In genomic region chr1:186985889-186986491, GRCh38 we compare ENCODE assay signal across 8 cellular contexts.
DNase-seq lines count a peak whose midpoint lies in the region; ATAC-seq, FAIRE-seq and TF ChIP-seq lines count a peak whose summit lies in the region.

No MANE protein-coding gene starts in this region.

- no peaks in the 10 kb centered on the region for H3K9me3 ChIP-seq in gastroesophageal sphincter

- FAIRE-seq in TTC549 (lab: Jason Lieb, UNC): peak; percentile 99

- H3K4me1 ChIP-seq in gastroesophageal sphincter: peaks cover 0 to 5% (median 0%) of the 10 kb centered on the region in 3 donors

- WGBS in gastroesophageal sphincter (ENCODE audit: low coverage in 1 of 2), 2 donors: 0 to 3% methylated on average over 1 to 2 of the region's 2 CpGs

- H3K27ac Mint-ChIP-seq in progenitor cell of endocrine pancreas: no peak overlapping the region

- H3K27me3 Mint-ChIP-seq in progenitor cell of endocrine pancreas: peaks cover 7% of the 10 kb centered on the region

- ATAC-seq in Right ventricle myocardium inferior: peak; percentile 45
- peak; percentile 66 for ATAC-seq in HG02610 (IDR thresholded peaks at IDR 0.05; ENCODE audit: unreplicated experiment)
- ATAC-seq in gastroesophageal sphincter: peak; percentile 56

- intact Hi-C loops in Right ventricle myocardium inferior (cut with DNase I): loop anchor here (2.0 to 5.0 kb wide), 2 partner anchors 379 to 504 kb away; no protein-coding TSS in a partner anchor
- intact Hi-C loops in cardiac septum (cut with DNase I): loop anchor here (5.0 kb wide), 3 partner anchors 379 to 584 kb away; no protein-coding TSS in a partner anchor
- intact Hi-C loops in posterior vena cava (cut with DNase I): loop anchor here (5.0 to 10.0 kb wide), 2 partner anchors 379 to 581 kb away; no protein-coding TSS in a partner anchor

- no peaks in the 10 kb centered on the region for H3K9me3 Mint-ChIP-seq in progenitor cell of endocrine pancreas (ENCODE audit: low read depth)

- no peak overlapping the region for H3K27ac ChIP-seq in gastroesophageal sphincter

- H3K27me3 ChIP-seq in gastroesophageal sphincter: no peaks in the 10 kb centered on the region

- no peak for TF ChIP-seq EP300 in gastroesophageal sphincter (IDR thresholded peaks at IDR 0.05)

- H3K36me3 ChIP-seq in gastroesophageal sphincter: no peaks in the 10 kb centered on the region

- DNase-seq in Right ventricle myocardium inferior (ENCODE audit: missing footprints) (no peak), cardiac septum (ENCODE audit: low spot score) (no peak), NCI-H1694 treated with DMSO at 0.1 percent for 48 hours (lab: John Stamatoyannopoulos, UW) (peak; percentile 61), progenitor cell of endocrine pancreas (ENCODE audit: low spot score, unreplicated experiment) (no peak), posterior vena cava (ENCODE audit: low spot score) (no peak)

- no peaks in the 10 kb centered on the region for H3K4me1 Mint-ChIP-seq in progenitor cell of endocrine pancreas (ENCODE audit: low read depth)

- TF ChIP-seq CTCF in gastroesophageal sphincter (IDR thresholded peaks at IDR 0.05) (peak; percentile 57 to 80 (median 76)), progenitor cell of endocrine pancreas (IDR thresholded peaks at IDR 0.05; ENCODE audit: unreplicated experiment) (peak; percentile 84)

- no peak for TF ChIP-seq POLR2A in gastroesophageal sphincter (IDR thresholded peaks at IDR 0.05)

- H3K36me3 Mint-ChIP-seq in progenitor cell of endocrine pancreas (ENCODE audit: insufficient read depth): no peaks in the 10 kb centered on the region

- no peak overlapping the region for H3K4me3 ChIP-seq in gastroesophageal sphincter

- no peak overlapping the region for H3K4me3 Mint-ChIP-seq in progenitor cell of endocrine pancreas (ENCODE audit: low read depth)
